In the genomic region with DNA sequence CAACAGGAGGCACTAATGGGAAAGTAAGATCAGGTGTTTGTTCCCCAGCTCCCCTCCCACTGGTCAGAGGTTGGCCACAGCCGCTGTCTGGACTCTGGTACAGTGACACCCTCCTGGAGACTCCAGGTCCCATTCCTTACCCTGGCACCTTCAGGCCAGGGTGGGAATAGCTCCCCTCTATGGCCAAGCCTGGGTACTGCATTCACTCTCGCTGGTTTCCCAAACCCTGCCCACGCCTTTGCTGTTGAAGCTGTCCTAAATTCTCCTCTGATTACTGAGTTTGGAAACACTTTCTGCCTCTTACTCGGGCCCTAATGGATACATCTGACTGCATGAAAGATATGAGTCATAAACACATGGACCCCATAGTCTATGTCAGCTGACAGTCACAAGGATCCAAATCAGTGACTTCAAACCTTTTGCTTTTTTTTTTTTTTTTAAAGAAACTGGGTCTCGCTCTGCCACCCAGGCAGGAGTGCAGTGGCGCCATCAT, we compare ENCODE assay signal across 8 cellular contexts.
DNase-seq lines count a peak whose midpoint lies in the region; ATAC-seq and TF ChIP-seq lines count a peak whose summit lies in the region.

No MANE protein-coding gene starts in this region.

- TF ChIP-seq CTCF in NB4 (IDR thresholded peaks at IDR 0.05; ENCODE audit: low read depth, low read length) (peak; percentile 85), tibial artery (IDR thresholded peaks at IDR 0.05) (peak; percentile 11)

- no peaks in the 10 kb centered on the region for H3K27me3 ChIP-seq in tibial artery

- H3K27ac ChIP-seq in tibial artery, result no peak overlapping the region

- peak; percentile 24 to 43 for DNase-seq in activated T-cell treated with anti-CD3 and anti-CD28 coated beads, Interleukin-2, amount 50 U/mL, for 48 hours
- no peak for DNase-seq in activated T-cell treated with anti-CD3 and anti-CD28 coated beads for 4 hours
- peak; percentile 37 for DNase-seq in NB4 (ENCODE audit: low read depth)
- peak; percentile 35 for DNase-seq in fibroblast of peridontal ligament (ENCODE audit: extremely low read depth)
- DNase-seq in tibial artery, result no peak
- DNase-seq in activated naive CD4-positive, alpha-beta T cell treated with anti-CD3 and anti-CD28 coated beads, Interleukin-2, amount 50 U/mL, for 16 hours, result no peak
- no peak for DNase-seq in NCI-H1694 treated with DMSO at 0.1 percent for 48 hours (lab: John Stamatoyannopoulos, UW)

- no peaks in the 10 kb centered on the region for H3K36me3 ChIP-seq in tibial artery

- no peak for ATAC-seq in GM18909 (IDR thresholded peaks at IDR 0.05; ENCODE audit: poor library complexity, unreplicated experiment)

- TF ChIP-seq POLR2A in NB4 (IDR thresholded peaks at IDR 0.05; ENCODE audit: extremely low read depth, insufficient read length), result no peak

- peaks cover 0 to 44% (median 30%) of the 10 kb centered on the region in 4 donors for H3K4me1 ChIP-seq in tibial artery

- intact Hi-C loops in tibial artery (cut with DNase I; ENCODE audit: low total_unique reads), result loop anchor here (10.0 kb wide), 1 partner anchor 129 kb away; the partner anchor contains the start of genes RNFT2 and SPRING1

- no peaks in the 10 kb centered on the region for H3K9me3 ChIP-seq in tibial artery

- H3K4me3 ChIP-seq in NB4 (ENCODE audit: low read depth, low read length), result no peak overlapping the region
- no peak overlapping the region for H3K4me3 ChIP-seq in tibial artery

Comparison
In these comparisons a context has a peak if more than half of its experiments do, and no peak if none do; other contexts are left out.
1. DNase-seq: peak in activated T-cell treated with anti-CD3 and anti-CD28 coated beads, Interleukin-2, amount 50 U/mL, for 48 hours (2 of 2), NB4 (single experiment) and fibroblast of peridontal ligament (single experiment); none in activated T-cell treated with anti-CD3 and anti-CD28 coated beads for 4 hours (single experiment), tibial artery (0 of 2), activated naive CD4-positive, alpha-beta T cell treated with anti-CD3 and anti-CD28 coated beads, Interleukin-2, amount 50 U/mL, for 16 hours (single experiment) and NCI-H1694 treated with DMSO at 0.1 percent for 48 hours (single experiment).